Comparison of ENCODE assay signal across 18 cellular contexts in the genomic region with DNA sequence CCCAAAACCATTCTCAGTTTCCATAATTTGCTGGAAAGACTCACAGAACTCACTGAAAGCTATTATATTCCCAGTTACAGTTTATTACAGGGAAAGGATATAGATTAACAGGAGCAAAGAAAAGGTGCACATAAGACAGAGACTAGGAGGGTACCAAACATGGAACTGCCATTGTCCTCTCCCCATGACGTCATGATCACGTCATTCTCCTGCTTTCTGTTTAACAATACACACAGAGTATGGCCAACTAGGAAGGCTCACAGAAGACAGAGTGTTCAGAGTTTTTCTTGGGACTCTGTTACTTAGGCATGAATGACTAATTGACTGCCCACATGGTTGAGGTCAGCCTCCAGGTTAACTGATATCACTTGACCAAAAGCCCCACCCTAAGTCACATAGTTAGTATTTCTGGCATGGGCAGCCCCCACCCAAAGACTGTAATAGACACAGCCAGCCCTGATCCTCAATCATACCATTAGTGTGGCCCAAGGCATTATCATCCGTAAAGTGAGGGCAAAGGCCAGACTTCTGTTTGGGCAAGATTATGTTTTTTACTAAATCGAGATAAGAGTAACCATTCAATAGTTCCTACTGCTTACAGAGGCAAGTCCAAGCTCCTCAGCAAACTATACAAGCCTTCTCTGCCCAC.
DNase-seq lines count a peak whose midpoint lies in the region; ATAC-seq, FAIRE-seq and TF ChIP-seq lines count a peak whose summit lies in the region.
"Had no signal": no experiment of that assay in that cellular context is flagged by ENCODE, and none has a peak within 500 bp of the region (broad histone marks: within the 10 kb centered on the region; RNA-seq: fewer than 3 reads in every experiment).

No MANE protein-coding gene starts in this region.

- no peak; a peak in 1 of 4 replicates for TF ChIP-seq RAD21 in K562 (CRISPR knock-in tag; conservative IDR thresholded peaks at IDR 0.05 in 1 of 2, IDR thresholded peaks at IDR 0.05 in 1 of 2)

- no peak overlapping the region for H2BK5ac ChIP-seq in trophoblast cell (ENCODE audit: low read depth, low read length, poor library complexity)

- no peak overlapping the region for H2AK5ac ChIP-seq in trophoblast cell (ENCODE audit: low read length)

- H3K14ac ChIP-seq in trophoblast cell (ENCODE audit: low read length), result no peak overlapping the region

- WGBS in K562 (ENCODE audit: insufficient coverage, low coverage, missing lambda C conversion rate), result 0% methylated on average over 4 of the region's 4 CpGs
- WGBS in trophoblast cell (ENCODE audit: extremely low coverage, insufficient coverage, insufficient read length), result no CpG with 5 or more reads among the region's 4 CpGs
- 82 to 85% methylated on average over 4 of the region's 4 CpGs for WGBS in heart right ventricle, 2 donors

- in situ Hi-C loops in K562 (cut with MboI), result no loop called here

- no TSS peak for BruUV-seq in K562 (replicated peaks; lab: Mats Ljungman, UMichigan)

- no peaks in the 10 kb centered on the region for H3K36me3 ChIP-seq in K562 (ENCODE audit: control insufficient read depth, insufficient read depth, low read length)
- H3K36me3 ChIP-seq in trophoblast cell (ENCODE audit: control insufficient read depth in 1 of 2, insufficient read depth in 2 of 2, low read length in 2 of 2), result no peaks in the 10 kb centered on the region
- no peaks in the 10 kb centered on the region for H3K36me3 ChIP-seq in naive thymus-derived CD4-positive, alpha-beta T cell (ENCODE audit: control insufficient read depth in 2 of 3, insufficient read depth in 3 of 3, low read length in 3 of 3)
- no peaks in the 10 kb centered on the region for H3K36me3 ChIP-seq in heart right ventricle
- H3K36me3 ChIP-seq: SJSA1 had no signal

- H3K27me3 ChIP-seq in K562 (ENCODE audit: control insufficient read depth in 2 of 2, insufficient read depth in 2 of 2, low read length in 2 of 2) (no peaks in the 10 kb centered on the region), trophoblast cell (ENCODE audit: insufficient read depth, low read length) (no peaks in the 10 kb centered on the region), heart right ventricle (no peaks in the 10 kb centered on the region)
- H3K27me3 ChIP-seq in naive thymus-derived CD4-positive, alpha-beta T cell (ENCODE audit: control insufficient read depth in 2 of 2, insufficient read depth in 2 of 2, low read length in 2 of 2), result no peaks in the 10 kb centered on the region
- H3K27me3 ChIP-seq: SJSA1 had no signal

- H3K4ac ChIP-seq in trophoblast cell (ENCODE audit: low read depth, low read length), result no peak overlapping the region

- H3K4me2 ChIP-seq in K562 (ENCODE audit: insufficient read depth, low read length) (peak overlapping the region; percentile 34), trophoblast cell (ENCODE audit: low read length) (no peak overlapping the region)
- H3K4me2 ChIP-seq: GM23338 had no signal

- H3K27ac ChIP-seq in K562 (ENCODE audit: extremely low read depth, low read depth, low read length), result no peak overlapping the region
- H3K27ac ChIP-seq in trophoblast cell (ENCODE audit: low read depth, low read length), result no peak overlapping the region
- no peak overlapping the region for H3K27ac ChIP-seq in naive thymus-derived CD4-positive, alpha-beta T cell (ENCODE audit: low read depth, low read length)
- H3K27ac ChIP-seq in heart right ventricle, result no peak overlapping the region
- H3K27ac ChIP-seq: C4-2B, SJSA1 had no signal

- H3K9me3 ChIP-seq in K562 (replicated peaks; ENCODE audit: control insufficient read depth, insufficient read depth, low read depth, low read length), result no peaks in the 10 kb centered on the region
- H3K9me3 ChIP-seq in trophoblast cell (ENCODE audit: insufficient read depth, low read depth, low read length), result peaks cover 4% of the 10 kb centered on the region
- no peaks in the 10 kb centered on the region for H3K9me3 ChIP-seq in naive thymus-derived CD4-positive, alpha-beta T cell (ENCODE audit: control insufficient read depth in 2 of 3, low read length in 3 of 3)
- H3K9me3 ChIP-seq in heart right ventricle, result peaks cover 0 to 22% (median 0%) of the 10 kb centered on the region in 11 donors

- no peaks in the 10 kb centered on the region for H3K9me1 ChIP-seq in K562 (ENCODE audit: control insufficient read depth, insufficient read depth, low read length)

- H4K91ac ChIP-seq in trophoblast cell (ENCODE audit: low read depth, low read length), result no peak overlapping the region

- no peaks in the 10 kb centered on the region for H3K79me2 ChIP-seq in K562 (ENCODE audit: control insufficient read depth, insufficient read depth, low read length)
- H3K79me2 ChIP-seq in trophoblast cell (ENCODE audit: control insufficient read depth, insufficient read depth, low read length, poor library complexity), result no peaks in the 10 kb centered on the region

- H4K12ac ChIP-seq in trophoblast cell (ENCODE audit: low read depth, low read length), result no peak overlapping the region

- peaks cover 0 to 11% of the 10 kb centered on the region in 2 experiments; a peak in 3 of 5 replicates for H3K4me1 ChIP-seq in K562 (replicated peaks in 1 of 2; ENCODE audit: control insufficient read depth in 2 of 2, insufficient read depth in 2 of 2, low read length in 2 of 2)
- H3K4me1 ChIP-seq in trophoblast cell (ENCODE audit: control insufficient read depth in 1 of 2, insufficient read depth in 2 of 2, low read length in 2 of 2), result no peaks in the 10 kb centered on the region
- H3K4me1 ChIP-seq in naive thymus-derived CD4-positive, alpha-beta T cell (ENCODE audit: control insufficient read depth in 2 of 2, insufficient read depth in 2 of 2, low read length in 2 of 2), result no peaks in the 10 kb centered on the region
- H3K4me1 ChIP-seq in heart right ventricle, result no peaks in the 10 kb centered on the region
- H3K4me1 ChIP-seq: SJSA1 had no signal

- no peak overlapping the region for H3K18ac ChIP-seq in trophoblast cell (ENCODE audit: low read length)

- TF ChIP-seq EP300 in K562 (IDR thresholded peaks at IDR 0.05; ENCODE audit: low read length), result peak; percentile 4; the same call in 1 of the 2 replicates

- peaks cover 0 to 77% (median 57%) of the 10 kb centered on the region in 7 donors for H3K4me1 Mint-ChIP-seq in naive thymus-derived CD4-positive, alpha-beta T cell

- H4K8ac ChIP-seq in trophoblast cell (ENCODE audit: low read depth, low read length), result no peak overlapping the region

- no peak overlapping the region for H3K27ac Mint-ChIP-seq in naive thymus-derived CD4-positive, alpha-beta T cell
- H3K27ac Mint-ChIP-seq: GM23338, HFFc6, IgD-negative memory B cell had no signal

- H3K9ac ChIP-seq in K562 (ENCODE audit: insufficient read depth in 1 of 2, low read depth in 2 of 2, low read length in 2 of 2) (no peak overlapping the region), trophoblast cell (ENCODE audit: low read length) (no peak overlapping the region)

- CTCF ChIA-PET in K562 (lab: Yijun Ruan, JAX; ENCODE audit: low intra/inter-chr PET ratio), result no interaction called here
- CTCF ChIA-PET in naive thymus-derived CD4-positive, alpha-beta T cell (lab: Charles Lee), result no interaction called here

- TF ChIP-seq POLR2A in GM12891 (IDR thresholded peaks at IDR 0.05; ENCODE audit: low read depth, low read length) (no peak), K562 (conservative IDR thresholded peaks at IDR 0.05) (no peak)

- H3K4me3 Mint-ChIP-seq in naive thymus-derived CD4-positive, alpha-beta T cell, result no peak overlapping the region
- H3K4me3 Mint-ChIP-seq: GM23338, HFFc6, IgD-negative memory B cell had no signal

- intact Hi-C loops in K562 (cut with micrococcal nuclease), result no loop called here
- intact Hi-C loops in naive thymus-derived CD4-positive, alpha-beta T cell (cut with micrococcal nuclease), result no loop called here
- intact Hi-C loops in heart right ventricle (cut with DNase I), result no loop called here

- H3K23ac ChIP-seq in trophoblast cell (ENCODE audit: low read length), result no peak overlapping the region

- FAIRE-seq in GM12891 (lab: Jason Lieb, UNC) (peak; percentile 35), K562 (lab: Jason Lieb, UNC) (no peak)

- H3K36me3 Mint-ChIP-seq in naive thymus-derived CD4-positive, alpha-beta T cell, result peaks cover 12 to 66% (median 33%) of the 10 kb centered on the region in 5 donors

- POLR2A ChIA-PET in K562 (lab: Yijun Ruan, JAX), result interaction anchor here (1.6 kb wide), 1 partner anchor 13 kb away, joined by 4 read pairs; no protein-coding TSS in a partner anchor
- POLR2A ChIA-PET in naive thymus-derived CD4-positive, alpha-beta T cell (lab: Charles Lee), result no interaction called here

- H3K4me3 ChIP-seq in K562 (no peak overlapping the region), trophoblast cell (ENCODE audit: low read depth, low read length) (no peak overlapping the region), heart right ventricle (no peak overlapping the region)
- H3K4me3 ChIP-seq in naive thymus-derived CD4-positive, alpha-beta T cell (ENCODE audit: low read length), result no peak overlapping the region
- H3K4me3 ChIP-seq: GM23338, SJSA1 had no signal

- TF ChIP-seq CTCF in K562 (IDR thresholded peaks at IDR 0.05 in 2 of 3, conservative IDR thresholded peaks at IDR 0.05 in 1 of 3; ENCODE audit: insufficient read depth in 2 of 3, low read depth in 1 of 3, low read length in 3 of 3), result no peak
- no peak for TF ChIP-seq CTCF in heart right ventricle (IDR thresholded peaks at IDR 0.05)

- no peaks in the 10 kb centered on the region for H4K20me1 ChIP-seq in K562 (replicated peaks; ENCODE audit: control insufficient read depth, insufficient read depth, low read length)

- no peaks in the 10 kb centered on the region for H3K79me1 ChIP-seq in trophoblast cell (ENCODE audit: low read length)

- DNase-seq in GM12891 (ENCODE audit: insufficient read length, low spot score), result no peak
- peak; percentile 43 for DNase-seq in NCI-H226
- peak; percentile 11 to 74 (median 20) for DNase-seq in K562 (ENCODE audit: extremely low read depth in 1 of 4, low spot score in 3 of 4)
- peak; percentile 93 to 95 for DNase-seq in trophoblast cell
- DNase-seq in naive thymus-derived CD4-positive, alpha-beta T cell, result no peak
- DNase-seq in activated naive CD4-positive, alpha-beta T cell treated with Interleukin-2 at 50 U/mL for 16 hours, result no peak
- DNase-seq in heart right ventricle, result no peak
- DNase-seq: DMS153; HFFc6; NCI-H1417; NCI-H187 treated with DMSO at 0.1 percent for 48 hours; NK-92 treated with Interleukin-12 subunit alpha and Interleukin-12 subunit beta, amount 100 ng/mL, for 24 hours; SW 1271 had no signal

- H2AFZ ChIP-seq in K562 (ENCODE audit: low read depth, low read length) (no peak overlapping the region), trophoblast cell (ENCODE audit: insufficient read depth, low read length, poor library complexity) (no peak overlapping the region)
- H2AFZ ChIP-seq: GM23338 had no signal

- H3K27me3 Mint-ChIP-seq in naive thymus-derived CD4-positive, alpha-beta T cell, result no peaks in the 10 kb centered on the region
- H3K27me3 Mint-ChIP-seq: IgD-negative memory B cell had no signal

- peaks cover 4 to 42% (median 11%) of the 10 kb centered on the region in 11 donors for H3K9me3 Mint-ChIP-seq in naive thymus-derived CD4-positive, alpha-beta T cell
- H3K9me3 Mint-ChIP-seq: HFFc6 had no signal

- H2BK120ac ChIP-seq in trophoblast cell (ENCODE audit: insufficient read depth, low read length, poor library complexity), result no peak overlapping the region

- no peak overlapping the region for H2BK12ac ChIP-seq in trophoblast cell (ENCODE audit: low read length)

- peak; percentile 73 for ATAC-seq in K562
- no peak for ATAC-seq in naive thymus-derived CD4-positive, alpha-beta T cell
- ATAC-seq in HG03432 (IDR thresholded peaks at IDR 0.05; ENCODE audit: unreplicated experiment), result no peak
- no peak for ATAC-seq in heart right ventricle
- ATAC-seq: GM23338 had no signal

Comparison
In these comparisons a context has a peak if more than half of its experiments do, and no peak if none do; other contexts are left out.
1. DNase-seq: peak in NCI-H226 (single experiment), K562 (4 of 4) and trophoblast cell (2 of 2); none in GM12891 (single experiment), naive thymus-derived CD4-positive, alpha-beta T cell (0 of 9), activated naive CD4-positive, alpha-beta T cell treated with Interleukin-2 at 50 U/mL for 16 hours (single experiment) and heart right ventricle (0 of 2).